ENCODE assay signal across 8 cellular contexts in genomic region chr2:162566666-162567065, GRCh38.
"Had no signal": no experiment of that assay in that cellular context is flagged by ENCODE, and none has a peak within 500 bp of the region (broad histone marks: within the 10 kb centered on the region; RNA-seq: fewer than 3 reads in every experiment).

No MANE protein-coding gene starts in this region.

- H3K4me3 ChIP-seq: GM12878 had no signal

- DNase-seq: GDM1, GF-D8 had no signal

- FAIRE-seq: G401.6, GM12878, GM12891, GM12892, GM18507, GM19239 had no signal

- ATAC-seq: GM12878 had no signal
